Comparison of ENCODE assay signal across 1 cellular context in genomic region chr6:30907758-30908591, GRCh38.
TF ChIP-seq lines count a peak whose summit lies in the region.

GTF2H4 (plus strand) TSS chr6:30908207.

TF ChIP-seq in K562, 482 proteins besides CTCF, POLR2A, EP300 and RAD21 (continued from another document and continues in another):
- peak; percentile 97 for TF ChIP-seq CREB3 (tag; conservative IDR thresholded peaks at IDR 0.05; ENCODE audit: low read depth)
- peak; percentile 66 for TF ChIP-seq SUPT5H (IDR thresholded peaks at IDR 0.05)
- TF ChIP-seq, protein P1, sequence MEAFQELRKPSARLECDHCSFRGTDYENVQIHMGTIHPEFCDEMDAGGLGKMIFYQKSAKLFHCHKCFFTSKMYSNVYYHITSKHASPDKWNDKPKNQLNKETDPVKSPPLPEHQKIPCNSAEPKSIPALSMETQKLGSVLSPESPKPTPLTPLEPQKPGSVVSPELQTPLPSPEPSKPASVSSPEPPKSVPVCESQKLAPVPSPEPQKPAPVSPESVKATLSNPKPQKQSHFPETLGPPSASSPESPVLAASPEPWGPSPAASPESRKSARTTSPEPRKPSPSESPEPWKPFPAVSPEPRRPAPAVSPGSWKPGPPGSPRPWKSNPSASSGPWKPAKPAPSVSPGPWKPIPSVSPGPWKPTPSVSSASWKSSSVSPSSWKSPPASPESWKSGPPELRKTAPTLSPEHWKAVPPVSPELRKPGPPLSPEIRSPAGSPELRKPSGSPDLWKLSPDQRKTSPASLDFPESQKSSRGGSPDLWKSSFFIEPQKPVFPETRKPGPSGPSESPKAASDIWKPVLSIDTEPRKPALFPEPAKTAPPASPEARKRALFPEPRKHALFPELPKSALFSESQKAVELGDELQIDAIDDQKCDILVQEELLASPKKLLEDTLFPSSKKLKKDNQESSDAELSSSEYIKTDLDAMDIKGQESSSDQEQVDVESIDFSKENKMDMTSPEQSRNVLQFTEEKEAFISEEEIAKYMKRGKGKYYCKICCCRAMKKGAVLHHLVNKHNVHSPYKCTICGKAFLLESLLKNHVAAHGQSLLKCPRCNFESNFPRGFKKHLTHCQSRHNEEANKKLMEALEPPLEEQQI (IDR thresholded peaks at IDR 0.05), result no peak
- TF ChIP-seq ZKSCAN3 (CRISPR knock-in tag; IDR thresholded peaks at IDR 0.05), result no peak
- TF ChIP-seq ZNF436 (CRISPR knock-in tag; IDR thresholded peaks at IDR 0.05), result peak; percentile 100
- no peak for TF ChIP-seq ATF2 (CRISPR knock-in tag; IDR thresholded peaks at IDR 0.05)
- TF ChIP-seq, protein P2, sequence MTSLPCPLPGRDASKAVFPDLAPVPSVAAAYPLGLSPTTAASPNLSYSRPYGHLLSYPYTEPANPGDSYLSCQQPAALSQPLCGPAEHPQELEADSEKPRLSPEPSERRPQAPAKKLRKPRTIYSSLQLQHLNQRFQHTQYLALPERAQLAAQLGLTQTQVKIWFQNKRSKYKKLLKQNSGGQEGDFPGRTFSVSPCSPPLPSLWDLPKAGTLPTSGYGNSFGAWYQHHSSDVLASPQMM (CRISPR knock-in tag; IDR thresholded peaks at IDR 0.05), result no peak
- TF ChIP-seq HNRNPUL1 (IDR thresholded peaks at IDR 0.05; ENCODE audit: low read length), result no peak
- TF ChIP-seq HLTF (IDR thresholded peaks at IDR 0.05), result 0 out of 2 replicates have a peak, but pooled peaks have one; percentile 33
- TF ChIP-seq ZNF707 (CRISPR knock-in tag; conservative IDR thresholded peaks at IDR 0.05), result 0 out of 2 replicates have a peak, but pooled peaks have one; percentile 23
- no peak for TF ChIP-seq EZH2 (IDR thresholded peaks at IDR 0.05; ENCODE audit: borderline replicate concordance, low read depth, low read length)
- TF ChIP-seq ZNF586 (CRISPR knock-in tag; conservative IDR thresholded peaks at IDR 0.05), result no peak
- TF ChIP-seq SMARCE1 (IDR thresholded peaks at IDR 0.05), result peak; percentile 78; the same call in 1 of the 2 replicates
- TF ChIP-seq ZNF76 (CRISPR knock-in tag; IDR thresholded peaks at IDR 0.05; ENCODE audit: borderline replicate concordance), result peak; percentile 92; the same call in 1 of the 2 replicates
- TF ChIP-seq, protein P3, sequence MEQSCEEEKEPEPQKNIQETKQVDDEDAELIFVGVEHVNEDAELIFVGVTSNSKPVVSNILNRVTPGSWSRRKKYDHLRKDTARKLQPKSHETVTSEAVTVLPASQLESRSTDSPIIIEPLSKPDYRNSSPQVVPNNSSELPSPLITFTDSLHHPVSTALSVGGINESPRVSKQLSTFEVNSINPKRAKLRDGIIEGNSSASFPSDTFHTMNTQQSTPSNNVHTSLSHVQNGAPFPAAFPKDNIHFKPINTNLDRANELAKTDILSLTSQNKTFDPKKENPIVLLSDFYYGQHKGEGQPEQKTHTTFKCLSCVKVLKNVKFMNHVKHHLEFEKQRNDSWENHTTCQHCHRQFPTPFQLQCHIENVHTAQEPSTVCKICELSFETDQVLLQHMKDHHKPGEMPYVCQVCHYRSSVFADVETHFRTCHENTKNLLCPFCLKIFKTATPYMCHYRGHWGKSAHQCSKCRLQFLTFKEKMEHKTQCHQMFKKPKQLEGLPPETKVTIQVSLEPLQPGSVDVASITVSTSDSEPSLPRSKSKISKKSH (CRISPR knock-in tag; IDR thresholded peaks at IDR 0.05), result no peak
- TF ChIP-seq ZNF444 (CRISPR knock-in tag; IDR thresholded peaks at IDR 0.05), result no peak
- TF ChIP-seq TAF7 (tag; IDR thresholded peaks at IDR 0.05), result peak; percentile 19; the same call in 1 of the 2 replicates
- TF ChIP-seq, protein P4, sequence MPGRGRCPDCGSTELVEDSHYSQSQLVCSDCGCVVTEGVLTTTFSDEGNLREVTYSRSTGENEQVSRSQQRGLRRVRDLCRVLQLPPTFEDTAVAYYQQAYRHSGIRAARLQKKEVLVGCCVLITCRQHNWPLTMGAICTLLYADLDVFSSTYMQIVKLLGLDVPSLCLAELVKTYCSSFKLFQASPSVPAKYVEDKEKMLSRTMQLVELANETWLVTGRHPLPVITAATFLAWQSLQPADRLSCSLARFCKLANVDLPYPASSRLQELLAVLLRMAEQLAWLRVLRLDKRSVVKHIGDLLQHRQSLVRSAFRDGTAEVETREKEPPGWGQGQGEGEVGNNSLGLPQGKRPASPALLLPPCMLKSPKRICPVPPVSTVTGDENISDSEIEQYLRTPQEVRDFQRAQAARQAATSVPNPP (IDR thresholded peaks at IDR 0.05; ENCODE audit: borderline replicate concordance, insufficient read depth, insufficient read length), result no peak
- TF ChIP-seq, protein P5, sequence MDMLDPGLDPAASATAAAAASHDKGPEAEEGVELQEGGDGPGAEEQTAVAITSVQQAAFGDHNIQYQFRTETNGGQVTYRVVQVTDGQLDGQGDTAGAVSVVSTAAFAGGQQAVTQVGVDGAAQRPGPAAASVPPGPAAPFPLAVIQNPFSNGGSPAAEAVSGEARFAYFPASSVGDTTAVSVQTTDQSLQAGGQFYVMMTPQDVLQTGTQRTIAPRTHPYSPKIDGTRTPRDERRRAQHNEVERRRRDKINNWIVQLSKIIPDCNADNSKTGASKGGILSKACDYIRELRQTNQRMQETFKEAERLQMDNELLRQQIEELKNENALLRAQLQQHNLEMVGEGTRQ (CRISPR knock-in tag; IDR thresholded peaks at IDR 0.05), result no peak
- TF ChIP-seq SRSF1 (IDR thresholded peaks at IDR 0.05; ENCODE audit: low read depth, low read length), result no peak
- TF ChIP-seq, protein P6, sequence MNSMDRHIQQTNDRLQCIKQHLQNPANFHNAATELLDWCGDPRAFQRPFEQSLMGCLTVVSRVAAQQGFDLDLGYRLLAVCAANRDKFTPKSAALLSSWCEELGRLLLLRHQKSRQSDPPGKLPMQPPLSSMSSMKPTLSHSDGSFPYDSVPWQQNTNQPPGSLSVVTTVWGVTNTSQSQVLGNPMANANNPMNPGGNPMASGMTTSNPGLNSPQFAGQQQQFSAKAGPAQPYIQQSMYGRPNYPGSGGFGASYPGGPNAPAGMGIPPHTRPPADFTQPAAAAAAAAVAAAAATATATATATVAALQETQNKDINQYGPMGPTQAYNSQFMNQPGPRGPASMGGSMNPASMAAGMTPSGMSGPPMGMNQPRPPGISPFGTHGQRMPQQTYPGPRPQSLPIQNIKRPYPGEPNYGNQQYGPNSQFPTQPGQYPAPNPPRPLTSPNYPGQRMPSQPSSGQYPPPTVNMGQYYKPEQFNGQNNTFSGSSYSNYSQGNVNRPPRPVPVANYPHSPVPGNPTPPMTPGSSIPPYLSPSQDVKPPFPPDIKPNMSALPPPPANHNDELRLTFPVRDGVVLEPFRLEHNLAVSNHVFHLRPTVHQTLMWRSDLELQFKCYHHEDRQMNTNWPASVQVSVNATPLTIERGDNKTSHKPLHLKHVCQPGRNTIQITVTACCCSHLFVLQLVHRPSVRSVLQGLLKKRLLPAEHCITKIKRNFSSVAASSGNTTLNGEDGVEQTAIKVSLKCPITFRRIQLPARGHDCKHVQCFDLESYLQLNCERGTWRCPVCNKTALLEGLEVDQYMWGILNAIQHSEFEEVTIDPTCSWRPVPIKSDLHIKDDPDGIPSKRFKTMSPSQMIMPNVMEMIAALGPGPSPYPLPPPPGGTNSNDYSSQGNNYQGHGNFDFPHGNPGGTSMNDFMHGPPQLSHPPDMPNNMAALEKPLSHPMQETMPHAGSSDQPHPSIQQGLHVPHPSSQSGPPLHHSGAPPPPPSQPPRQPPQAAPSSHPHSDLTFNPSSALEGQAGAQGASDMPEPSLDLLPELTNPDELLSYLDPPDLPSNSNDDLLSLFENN (IDR thresholded peaks at IDR 0.05; ENCODE audit: low read depth in 2 of 2, low read length in 2 of 2), result peak in 1 of 2 experiments; percentile 40; a peak in 1 of 4 replicates
- TF ChIP-seq SLC30A9 (CRISPR knock-in tag; IDR thresholded peaks at IDR 0.05), result no peak
- no peak for TF ChIP-seq ILF3 (IDR thresholded peaks at IDR 0.05; ENCODE audit: borderline replicate concordance)
- 0 out of 2 replicates have a peak, but pooled peaks have one; percentile 45 for TF ChIP-seq ZNF165 (CRISPR knock-in tag; IDR thresholded peaks at IDR 0.05; ENCODE audit: borderline replicate concordance)
- TF ChIP-seq PTRF (tag; IDR thresholded peaks at IDR 0.05), result peak; percentile 76; the same call in 1 of the 2 replicates
- TF ChIP-seq KAT7 (CRISPR knock-in tag; IDR thresholded peaks at IDR 0.05; ENCODE audit: borderline replicate concordance), result peak; percentile 71; the same call in 1 of the 2 replicates
- TF ChIP-seq JUNB (CRISPR knock-in tag; conservative IDR thresholded peaks at IDR 0.05), result no peak
- TF ChIP-seq TEAD4 (IDR thresholded peaks at IDR 0.05; ENCODE audit: low read length), result peak; percentile 20; the same call in 1 of the 2 replicates
- TF ChIP-seq TEAD4 (CRISPR knock-in tag; IDR thresholded peaks at IDR 0.05; ENCODE audit: borderline replicate concordance), result no peak
- peak; percentile 99 for TF ChIP-seq HDAC2 (IDR thresholded peaks at IDR 0.05)
- TF ChIP-seq MCM7 (IDR thresholded peaks at IDR 0.05), result no peak
- TF ChIP-seq TEAD2 (tag; IDR thresholded peaks at IDR 0.05), result no peak
- peak; percentile 68 for TF ChIP-seq TBP (optimal IDR thresholded peaks at IDR 0.05; ENCODE audit: low read depth, low read length)
- TF ChIP-seq ZNF408 (CRISPR knock-in tag; IDR thresholded peaks at IDR 0.05; ENCODE audit: low read depth), result no peak
- peak; percentile 97 to 99 (median 99) for TF ChIP-seq ZBTB11 (CRISPR knock-in tag; IDR thresholded peaks at IDR 0.05)
- TF ChIP-seq NEUROD1 (IDR thresholded peaks at IDR 0.05; ENCODE audit: borderline replicate concordance, low read depth, low read length, partially characterized antibody), result peak; percentile 59
- TF ChIP-seq, protein P7, sequence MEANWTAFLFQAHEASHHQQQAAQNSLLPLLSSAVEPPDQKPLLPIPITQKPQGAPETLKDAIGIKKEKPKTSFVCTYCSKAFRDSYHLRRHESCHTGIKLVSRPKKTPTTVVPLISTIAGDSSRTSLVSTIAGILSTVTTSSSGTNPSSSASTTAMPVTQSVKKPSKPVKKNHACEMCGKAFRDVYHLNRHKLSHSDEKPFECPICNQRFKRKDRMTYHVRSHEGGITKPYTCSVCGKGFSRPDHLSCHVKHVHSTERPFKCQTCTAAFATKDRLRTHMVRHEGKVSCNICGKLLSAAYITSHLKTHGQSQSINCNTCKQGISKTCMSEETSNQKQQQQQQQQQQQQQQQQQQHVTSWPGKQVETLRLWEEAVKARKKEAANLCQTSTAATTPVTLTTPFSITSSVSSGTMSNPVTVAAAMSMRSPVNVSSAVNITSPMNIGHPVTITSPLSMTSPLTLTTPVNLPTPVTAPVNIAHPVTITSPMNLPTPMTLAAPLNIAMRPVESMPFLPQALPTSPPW (CRISPR knock-in tag; IDR thresholded peaks at IDR 0.05), result peak; percentile 87
- no peak for TF ChIP-seq ZNF3 (CRISPR knock-in tag; IDR thresholded peaks at IDR 0.05)
- peak; percentile 94 for TF ChIP-seq GABPB1 (CRISPR knock-in tag; IDR thresholded peaks at IDR 0.05)
- TF ChIP-seq, protein P8, sequence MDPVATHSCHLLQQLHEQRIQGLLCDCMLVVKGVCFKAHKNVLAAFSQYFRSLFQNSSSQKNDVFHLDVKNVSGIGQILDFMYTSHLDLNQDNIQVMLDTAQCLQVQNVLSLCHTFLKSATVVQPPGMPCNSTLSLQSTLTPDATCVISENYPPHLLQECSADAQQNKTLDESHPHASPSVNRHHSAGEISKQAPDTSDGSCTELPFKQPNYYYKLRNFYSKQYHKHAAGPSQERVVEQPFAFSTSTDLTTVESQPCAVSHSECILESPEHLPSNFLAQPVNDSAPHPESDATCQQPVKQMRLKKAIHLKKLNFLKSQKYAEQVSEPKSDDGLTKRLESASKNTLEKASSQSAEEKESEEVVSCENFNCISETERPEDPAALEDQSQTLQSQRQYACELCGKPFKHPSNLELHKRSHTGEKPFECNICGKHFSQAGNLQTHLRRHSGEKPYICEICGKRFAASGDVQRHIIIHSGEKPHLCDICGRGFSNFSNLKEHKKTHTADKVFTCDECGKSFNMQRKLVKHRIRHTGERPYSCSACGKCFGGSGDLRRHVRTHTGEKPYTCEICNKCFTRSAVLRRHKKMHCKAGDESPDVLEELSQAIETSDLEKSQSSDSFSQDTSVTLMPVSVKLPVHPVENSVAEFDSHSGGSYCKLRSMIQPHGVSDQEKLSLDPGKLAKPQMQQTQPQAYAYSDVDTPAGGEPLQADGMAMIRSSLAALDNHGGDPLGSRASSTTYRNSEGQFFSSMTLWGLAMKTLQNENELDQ (CRISPR knock-in tag; IDR thresholded peaks at IDR 0.05; ENCODE audit: borderline replicate concordance), result 0 out of 2 replicates have a peak, but pooled peaks have one; percentile 55
